8 cellular contexts compared by ENCODE assay signal in the genomic region with DNA sequence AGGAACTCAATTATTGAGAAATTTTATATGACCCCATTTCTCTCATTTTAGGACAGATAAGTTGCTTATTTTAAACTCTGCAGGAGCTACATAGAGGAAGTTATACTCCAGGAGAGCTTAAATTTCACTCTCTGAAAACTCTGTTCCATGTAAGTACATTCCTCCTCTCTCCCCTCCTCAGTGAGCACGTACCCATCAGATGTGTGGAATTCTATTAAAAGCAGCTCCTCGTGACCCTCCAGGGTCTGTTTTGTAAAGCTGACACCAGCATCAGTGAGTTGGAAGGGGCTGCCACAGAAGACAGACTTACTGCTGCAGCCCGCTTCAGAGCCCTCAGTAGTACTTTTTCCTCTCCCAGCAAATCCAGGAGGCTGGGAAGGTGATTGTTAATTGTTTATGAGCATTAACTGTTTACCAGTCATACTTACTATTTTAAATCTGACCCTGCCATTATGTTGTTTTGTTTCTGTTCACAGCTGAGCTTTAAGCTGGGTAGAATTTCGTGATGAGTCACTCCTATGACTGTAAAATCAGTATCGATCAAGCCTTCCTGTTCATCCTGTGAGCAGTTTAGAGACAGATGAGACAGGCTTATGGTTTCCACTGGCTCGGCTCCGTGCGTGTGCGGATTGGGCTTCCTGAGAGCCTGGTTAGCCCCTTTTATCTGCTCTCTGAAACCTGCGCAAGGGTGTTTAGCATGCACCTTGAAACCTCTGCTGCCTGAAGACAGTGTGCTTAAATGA. TPM values are rescaled to one million over a fixed set of nuclear protein-coding genes. Genes with fewer than 3 reads are reported as not detected.
DNase-seq lines count a peak whose midpoint lies in the region; ATAC-seq and TF ChIP-seq lines count a peak whose summit lies in the region.

No MANE protein-coding gene starts in this region.

- H3K27ac ChIP-seq in WERI-Rb-1 (peak overlapping the region; percentile 10; the same call in 1 of the 2 replicates), esophagus (ENCODE audit: low read depth in 2 of 2, low read length in 1 of 2) (peak overlapping the region; percentile 71 to 84)

- no peak overlapping the region for H3K4me3 ChIP-seq in WERI-Rb-1 (ENCODE audit: low read depth, low read length)
- H3K4me3 ChIP-seq in esophagus (ENCODE audit: low read depth in 1 of 2, low read length in 2 of 2), result no peak overlapping the region

- H3K9me3 ChIP-seq in WERI-Rb-1 (ENCODE audit: severe bottlenecking) (no peaks in the 10 kb centered on the region), esophagus (ENCODE audit: control insufficient read depth in 2 of 2, insufficient read depth in 1 of 2, low read depth in 1 of 2, low read length in 1 of 2) (no peaks in the 10 kb centered on the region)

- H3K4me1 ChIP-seq in esophagus (ENCODE audit: control insufficient read depth in 2 of 2, insufficient read depth in 2 of 2, low read length in 1 of 2), result peaks cover 6 to 18% of the 10 kb centered on the region in 2 donors

- no peak for TF ChIP-seq CTCF in WERI-Rb-1 (IDR thresholded peaks at IDR 0.05; ENCODE audit: low read depth, low read length)

- no peaks in the 10 kb centered on the region for H3K27me3 ChIP-seq in WERI-Rb-1 (ENCODE audit: insufficient read depth, low read depth, severe bottlenecking)
- H3K27me3 ChIP-seq in esophagus (ENCODE audit: control insufficient read depth in 1 of 2, insufficient read depth in 2 of 2, low read length in 2 of 2), result no peaks in the 10 kb centered on the region

- H3K36me3 ChIP-seq in WERI-Rb-1, result no peaks in the 10 kb centered on the region
- no peaks in the 10 kb centered on the region for H3K36me3 ChIP-seq in esophagus (ENCODE audit: control insufficient read depth in 2 of 2, insufficient read depth in 2 of 2, low read length in 1 of 2)

- ATAC-seq in HG02588 (IDR thresholded peaks at IDR 0.05; ENCODE audit: unreplicated experiment), result no peak

- intact Hi-C loops in posterior vena cava (cut with DNase I), result no loop called here

- WGBS in esophagus, 2 donors, result 32 to 40% methylated on average over 10 of the region's 10 CpGs

- peak; percentile 76 for DNase-seq in HCEC 1CT
- DNase-seq in WERI-Rb-1, result peak; percentile 60
- DNase-seq in stimulated activated CD4-positive, alpha-beta T cell treated with anti-CD3 and anti-CD28 coated beads, Interleukin-4, amount 100 ng/mL, for 4 hours, result peak; percentile 38 to 59
- no peak for DNase-seq in NCI-H1105 (lab: John Stamatoyannopoulos, UW)
- no peak for DNase-seq in posterior vena cava (ENCODE audit: low spot score)
- DNase-seq in RPMI8226, result no peak

RNA-seq across cellular contexts. Expression of a gene that starts 20.4 kb away (rescaled TPM):
- polyA plus RNA-seq in esophagus, result 1 to 10 TPM; 4.1 to 4.4 TPM
- 10 to 100 TPM; 30.7 to 50.1 TPM for total RNA-seq in posterior vena cava

Comparison
In these comparisons a context has a peak if more than half of its experiments do, and no peak if none do; other contexts are left out.
1. DNase-seq: peak in HCEC 1CT (single experiment), WERI-Rb-1 (single experiment) and stimulated activated CD4-positive, alpha-beta T cell treated with anti-CD3 and anti-CD28 coated beads, Interleukin-4, amount 100 ng/mL, for 4 hours (2 of 2); none in NCI-H1105 (single experiment), posterior vena cava (single experiment) and RPMI8226 (single experiment).